1 cellular context compared by ENCODE assay signal in genomic region chr12:68932701-68933563, GRCh38.
TF ChIP-seq lines count a peak whose summit lies in the region.

TSS of gene CPM (minus strand) at chr12:68933171. CDS start at chr12:68932837, 334 bp downstream.

TF ChIP-seq in K562, 482 proteins besides CTCF, POLR2A, EP300 and RAD21 (continued from another document):
- TF ChIP-seq ZNF407 (IDR thresholded peaks at IDR 0.05; ENCODE audit: low read depth) (no peak), MGA (IDR thresholded peaks at IDR 0.05) (peak; percentile 29; the same call in 1 of the 2 replicates), CCNT2 (IDR thresholded peaks at IDR 0.05; ENCODE audit: borderline replicate concordance, extremely low read depth, insufficient read length, low read depth, low read length) (peak; percentile 20), ZNF785 (CRISPR knock-in tag; IDR thresholded peaks at IDR 0.05) (no peak), L3MBTL2 (IDR thresholded peaks at IDR 0.05) (peak; percentile 98), CXXC5 (CRISPR knock-in tag; IDR thresholded peaks at IDR 0.05) (peak; percentile 67), CEBPG (CRISPR knock-in tag; IDR thresholded peaks at IDR 0.05) (no peak), CEBPG (tag; conservative IDR thresholded peaks at IDR 0.05 in 1 of 2, IDR thresholded peaks at IDR 0.05 in 1 of 2) (no peak), E2F6 (IDR thresholded peaks at IDR 0.05; ENCODE audit: borderline replicate concordance in 1 of 2, extremely low read depth in 1 of 2, insufficient read depth in 1 of 2, insufficient read length in 1 of 2, low read depth in 1 of 2, low read length in 1 of 2, poor library complexity in 1 of 2, severe bottlenecking in 1 of 2) (peak; percentile 86 to 97)
